Comparison of ENCODE assay signal across 18 cellular contexts in the genomic region with DNA sequence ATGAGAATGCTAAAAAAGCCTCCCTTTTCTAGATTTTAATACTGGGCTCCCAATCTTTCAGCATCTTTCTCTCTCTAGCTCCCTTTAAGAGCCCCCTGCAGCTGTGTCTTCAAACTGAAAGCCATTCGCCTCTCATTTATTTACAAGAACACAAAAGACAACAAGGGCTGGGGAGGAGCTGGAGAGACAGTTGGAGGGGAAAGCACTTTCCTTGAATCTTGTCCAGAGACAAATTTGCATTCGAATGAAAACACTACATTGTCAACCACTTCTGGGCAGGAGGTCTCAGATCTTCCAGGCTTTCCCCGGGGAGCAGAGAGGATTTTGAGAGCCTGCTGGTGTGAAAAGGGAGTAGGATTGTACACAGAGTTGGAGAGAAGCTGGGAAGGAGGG.
DNase-seq lines count a peak whose midpoint lies in the region; ATAC-seq and TF ChIP-seq lines count a peak whose summit lies in the region.
"Had no signal": no experiment of that assay in that cellular context is flagged by ENCODE, and none has a peak within 500 bp of the region (broad histone marks: within the 10 kb centered on the region; RNA-seq: fewer than 3 reads in every experiment).

No MANE protein-coding gene starts in this region.

- no peak for TF ChIP-seq CTCF in GM23338 (conservative IDR thresholded peaks at IDR 0.05; ENCODE audit: low read depth in 2 of 2)
- no peak for TF ChIP-seq CTCF in endodermal cell (conservative IDR thresholded peaks at IDR 0.05)
- no peak for TF ChIP-seq CTCF in nephron progenitor cell (IDR thresholded peaks at IDR 0.05)
- no peak for TF ChIP-seq CTCF in foreskin fibroblast (IDR thresholded peaks at IDR 0.05; ENCODE audit: low read depth, low read length)
- TF ChIP-seq CTCF in uterus (IDR thresholded peaks at IDR 0.05), result no peak

- H3K27ac ChIP-seq in GM23338 (ENCODE audit: low read depth) (no peak overlapping the region), endodermal cell (ENCODE audit: low read depth, low read length) (peak overlapping the region; percentile 55), uterus (no peak overlapping the region)
- no peak overlapping the region for H3K27ac ChIP-seq in naive thymus-derived CD4-positive, alpha-beta T cell (ENCODE audit: low read depth, low read length)
- H3K27ac ChIP-seq: foreskin keratinocyte had no signal

- no peaks in the 10 kb centered on the region for H3K9me2 ChIP-seq in GM23338 (ENCODE audit: insufficient read depth)
- H3K9me2 ChIP-seq: SK-N-SH had no signal

- H3K4me3 Mint-ChIP-seq in GM23338 (peak overlapping the region; percentile 67), endodermal cell (peak overlapping the region; percentile 45), nephron progenitor cell (peak overlapping the region; percentile 81)
- H3K4me3 Mint-ChIP-seq in naive thymus-derived CD4-positive, alpha-beta T cell, result peak overlapping the region in 5 of 10 donors; percentile 1 to 54 (median 32)
- H3K4me3 Mint-ChIP-seq: activated naive CD8-positive, alpha-beta T cell treated with anti-CD3 and anti-CD28 coated beads, Interleukin-2, amount 10 ng/mL, durations not matched to agents 7 days and 5 days; memory B cell had no signal

- TF ChIP-seq POLR2A in uterus (IDR thresholded peaks at IDR 0.05), result no peak

- POLR2A ChIA-PET in naive thymus-derived CD4-positive, alpha-beta T cell (lab: Charles Lee), result no interaction called here

- H3K9me3 ChIP-seq in endodermal cell (ENCODE audit: control insufficient read depth, low read length), result no peaks in the 10 kb centered on the region
- no peaks in the 10 kb centered on the region for H3K9me3 ChIP-seq in naive thymus-derived CD4-positive, alpha-beta T cell (ENCODE audit: control insufficient read depth in 2 of 3, low read length in 3 of 3)
- H3K9me3 ChIP-seq in uterus, result no peaks in the 10 kb centered on the region
- H3K9me3 ChIP-seq: SK-N-SH had no signal

- ATAC-seq in GM23338 (peak; percentile 82), GM19463 (IDR thresholded peaks at IDR 0.05; ENCODE audit: unreplicated experiment) (no peak)
- ATAC-seq in naive thymus-derived CD4-positive, alpha-beta T cell, result no peak
- ATAC-seq: stimulated activated naive CD8-positive, alpha-beta T cell treated with anti-CD3 and anti-CD28 coated beads, Interleukin-15, Interleukin-2, amounts not matched to agents 100 U/mL and 50 U/mL, for 24 hours had no signal

- H2AFZ ChIP-seq in GM23338, result no peak overlapping the region

- no peaks in the 10 kb centered on the region for H4K20me1 ChIP-seq in GM23338 (replicated peaks; ENCODE audit: insufficient read depth)

- DNase-seq in GM23338 (ENCODE audit: low spot score) (peak; percentile 93), NCI-H526 (lab: John Stamatoyannopoulos, UW) (peak; percentile 34 to 57), endodermal cell (peak; percentile 83), nephron progenitor cell (no peak), foreskin fibroblast (no peak), uterus (no peak)
- DNase-seq in naive thymus-derived CD4-positive, alpha-beta T cell, result no peak
- DNase-seq: activated CD8-positive, alpha-beta memory T cell treated with anti-CD3 and anti-CD28 coated beads, Interleukin-2, amount 50 U/mL, for 48 hours; activated naive CD8-positive, alpha-beta T cell treated with anti-CD3 and anti-CD28 coated beads, Interleukin-2, amount 10 ng/mL, durations not matched to agents 7 days and 5 days; AML-193; DND-41; foreskin keratinocyte; HCEC 1CT; MM.1S; stimulated activated naive CD8-positive, alpha-beta T cell treated with anti-CD3 and anti-CD28 coated beads, Interleukin-15, Interleukin-2, amounts not matched to agents 100 U/mL and 50 U/mL, for 24 hours had no signal

- H3K36me3 ChIP-seq in GM23338 (ENCODE audit: insufficient read depth), result no peaks in the 10 kb centered on the region
- H3K36me3 ChIP-seq in endodermal cell (ENCODE audit: control insufficient read depth, insufficient read depth, low read length), result no peaks in the 10 kb centered on the region
- no peaks in the 10 kb centered on the region for H3K36me3 ChIP-seq in naive thymus-derived CD4-positive, alpha-beta T cell (ENCODE audit: control insufficient read depth in 2 of 3, insufficient read depth in 3 of 3, low read length in 3 of 3)
- no peaks in the 10 kb centered on the region for H3K36me3 ChIP-seq in uterus

- H3K36me3 Mint-ChIP-seq in GM23338 (ENCODE audit: low read depth) (no peaks in the 10 kb centered on the region; the same call in 2 of the 3 replicates), endodermal cell (ENCODE audit: low read depth) (no peaks in the 10 kb centered on the region), nephron progenitor cell (ENCODE audit: low read depth) (no peaks in the 10 kb centered on the region)
- H3K36me3 Mint-ChIP-seq in naive thymus-derived CD4-positive, alpha-beta T cell, result peaks cover 0 to 11% (median 0%) of the 10 kb centered on the region in 5 donors
- H3K36me3 Mint-ChIP-seq: activated naive CD8-positive, alpha-beta T cell treated with anti-CD3 and anti-CD28 coated beads, Interleukin-2, amount 10 ng/mL, durations not matched to agents 7 days and 5 days; memory B cell had no signal

- WGBS in endodermal cell (ENCODE audit: insufficient coverage in 1 of 2, insufficient read length in 1 of 2), 2 experiments, result 0 to 2% methylated on average over 1 to 3 of the region's 3 CpGs

- no peaks in the 10 kb centered on the region for H3F3A ChIP-seq in GM23338 (replicated peaks; ENCODE audit: low read depth)

- H3K27ac Mint-ChIP-seq in GM23338 (no peak overlapping the region), endodermal cell (no peak overlapping the region), nephron progenitor cell (no peak overlapping the region)
- no peak overlapping the region for H3K27ac Mint-ChIP-seq in naive thymus-derived CD4-positive, alpha-beta T cell
- H3K27ac Mint-ChIP-seq: activated naive CD8-positive, alpha-beta T cell treated with anti-CD3 and anti-CD28 coated beads, Interleukin-2, amount 10 ng/mL, durations not matched to agents 7 days and 5 days; memory B cell had no signal

- H3K4me1 Mint-ChIP-seq in GM23338, result peaks cover 22% of the 10 kb centered on the region
- H3K4me1 Mint-ChIP-seq in endodermal cell, result peaks cover 13% of the 10 kb centered on the region
- peaks cover 15% of the 10 kb centered on the region for H3K4me1 Mint-ChIP-seq in nephron progenitor cell
- H3K4me1 Mint-ChIP-seq in naive thymus-derived CD4-positive, alpha-beta T cell, result peaks cover 3 to 15% (median 13%) of the 10 kb centered on the region in 7 donors

- peaks cover 40% of the 10 kb centered on the region for H3K27me3 ChIP-seq in GM23338 (ENCODE audit: insufficient read depth)
- H3K27me3 ChIP-seq in endodermal cell (ENCODE audit: control insufficient read depth, insufficient read depth, low read length, poor library complexity, severe bottlenecking), result peaks cover 64% of the 10 kb centered on the region
- H3K27me3 ChIP-seq in naive thymus-derived CD4-positive, alpha-beta T cell (ENCODE audit: control insufficient read depth in 2 of 2, insufficient read depth in 2 of 2, low read length in 2 of 2), result peaks cover 0 to 11% of the 10 kb centered on the region in 2 donors
- H3K27me3 ChIP-seq in uterus, result peaks cover 0 to 16% of the 10 kb centered on the region in 2 donors

- H3K4me1 ChIP-seq in GM23338 (ENCODE audit: insufficient read depth) (peaks cover 13% of the 10 kb centered on the region; the same call in 1 of the 2 replicates), endodermal cell (ENCODE audit: control insufficient read depth, insufficient read depth, low read length) (no peaks in the 10 kb centered on the region), uterus (no peaks in the 10 kb centered on the region)
- H3K4me1 ChIP-seq in naive thymus-derived CD4-positive, alpha-beta T cell (ENCODE audit: control insufficient read depth in 2 of 2, insufficient read depth in 2 of 2, low read length in 2 of 2), result no peaks in the 10 kb centered on the region

- H3K4me3 ChIP-seq in GM23338 (peak overlapping the region; percentile 47), endodermal cell (ENCODE audit: low read length) (peak overlapping the region; percentile 70), foreskin fibroblast (ENCODE audit: low read depth in 1 of 2, low read length in 2 of 2) (no peak overlapping the region), uterus (no peak overlapping the region)
- H3K4me3 ChIP-seq in naive thymus-derived CD4-positive, alpha-beta T cell (ENCODE audit: low read length), result no peak overlapping the region

- CTCF ChIA-PET in naive thymus-derived CD4-positive, alpha-beta T cell (lab: Charles Lee), result no interaction called here

- no peaks in the 10 kb centered on the region for H3K9me3 Mint-ChIP-seq in GM23338
- no peaks in the 10 kb centered on the region for H3K9me3 Mint-ChIP-seq in endodermal cell
- H3K9me3 Mint-ChIP-seq in nephron progenitor cell, result peaks cover 4% of the 10 kb centered on the region
- H3K9me3 Mint-ChIP-seq in naive thymus-derived CD4-positive, alpha-beta T cell, result peaks cover 0 to 12% (median 2%) of the 10 kb centered on the region in 11 donors
- H3K9me3 Mint-ChIP-seq: activated naive CD8-positive, alpha-beta T cell treated with anti-CD3 and anti-CD28 coated beads, Interleukin-2, amount 10 ng/mL, durations not matched to agents 7 days and 5 days; memory B cell had no signal

- H3K9ac ChIP-seq in endodermal cell (ENCODE audit: extremely low read depth, low read length, poor library complexity, severe bottlenecking), result no peak overlapping the region
- H3K9ac ChIP-seq: SK-N-SH had no signal

- intact Hi-C loops in naive thymus-derived CD4-positive, alpha-beta T cell (cut with micrococcal nuclease), result no loop called here
- intact Hi-C loops in uterus (cut with DNase I; ENCODE audit: low total_unique reads), result no loop called here

- peak overlapping the region; percentile 74 for H3K4me2 ChIP-seq in GM23338
- H3K4me2 ChIP-seq: SK-N-SH had no signal

- H3K79me2 ChIP-seq in GM23338 (replicated peaks; ENCODE audit: insufficient read depth), result no peaks in the 10 kb centered on the region

- peaks cover 40% of the 10 kb centered on the region for H3K27me3 Mint-ChIP-seq in GM23338 (ENCODE audit: insufficient read depth, low read depth, poor library complexity)
- peaks cover 71% of the 10 kb centered on the region for H3K27me3 Mint-ChIP-seq in endodermal cell (ENCODE audit: insufficient read depth)
- peaks cover 72% of the 10 kb centered on the region for H3K27me3 Mint-ChIP-seq in nephron progenitor cell (ENCODE audit: low read depth, poor library complexity)
- H3K27me3 Mint-ChIP-seq in naive thymus-derived CD4-positive, alpha-beta T cell, result peaks cover 45 to 64% (median 58%) of the 10 kb centered on the region in 5 donors

Comparison
In these comparisons a context has a peak if more than half of its experiments do, and no peak if none do; other contexts are left out.
1. DNase-seq: peak in GM23338 (single experiment), NCI-H526 (2 of 2) and endodermal cell (single experiment); none in nephron progenitor cell (single experiment), naive thymus-derived CD4-positive, alpha-beta T cell (0 of 9), foreskin fibroblast (0 of 2) and uterus (0 of 2).
2. H3K4me3 ChIP-seq: peak in GM23338 (single experiment) and endodermal cell (single experiment); none in naive thymus-derived CD4-positive, alpha-beta T cell (single experiment), foreskin fibroblast (0 of 2) and uterus (0 of 2).